Comparison of ENCODE assay signal across 27 cellular contexts in genomic region chr3:119974666-119975065, GRCh38.
"Had no signal": no experiment of that assay in that cellular context is flagged by ENCODE, and none has a peak within 500 bp of the region (broad histone marks: within the 10 kb centered on the region; RNA-seq: fewer than 3 reads in every experiment).

No MANE protein-coding gene starts in this region.

- H3K4me3 Mint-ChIP-seq: immature natural killer cell; naive B cell; nephron; stimulated activated effector memory CD8-positive, alpha-beta T cell treated with anti-CD3 and anti-CD28 coated beads, Interleukin-12 subunit alpha, Interleukin-12 subunit beta, amount 100 ng/mL, for 72 hours; type B pancreatic cell had no signal

- H3K9me3 Mint-ChIP-seq: immature natural killer cell; stimulated activated effector memory CD8-positive, alpha-beta T cell treated with anti-CD3 and anti-CD28 coated beads, Interleukin-12 subunit alpha, Interleukin-12 subunit beta, amount 100 ng/mL, for 72 hours had no signal

- H3K4me1 ChIP-seq: colonic mucosa, lower lobe of right lung, pancreas, suprapubic skin had no signal

- H3K27me3 Mint-ChIP-seq: naive B cell, progenitor cell of endocrine pancreas, type B pancreatic cell had no signal

- H3K9me3 ChIP-seq: colonic mucosa, esophagus muscularis mucosa, left ventricle myocardium inferior, lower lobe of right lung, pancreas, suprapubic skin, thyroid gland had no signal

- ATAC-seq: left cardiac atrium; lower lobe of right lung; pancreas; right cardiac atrium; stimulated activated effector memory CD8-positive, alpha-beta T cell treated with anti-CD3 and anti-CD28 coated beads, Interleukin-12 subunit alpha, Interleukin-12 subunit beta, amount 100 ng/mL, for 72 hours; stimulated activated naive CD8-positive, alpha-beta T cell treated with anti-CD3 and anti-CD28 coated beads, Interleukin-15, Interleukin-2, amounts not matched to agents 100 U/mL and 50 U/mL, for 24 hours had no signal

- H3K36me3 Mint-ChIP-seq: stimulated activated effector memory CD8-positive, alpha-beta T cell treated with anti-CD3 and anti-CD28 coated beads, Interleukin-12 subunit alpha, Interleukin-12 subunit beta, amount 100 ng/mL, for 72 hours had no signal

- FAIRE-seq: endothelial cell of umbilical vein, kidney, pancreas, small intestine, urothelium cell line had no signal

- H3K4me3 ChIP-seq: colonic mucosa, esophagus muscularis mucosa, left ventricle myocardium inferior, lower lobe of right lung, pancreas, suprapubic skin, thyroid gland had no signal

- DNase-seq: colonic mucosa; dermis blood vessel endothelial cell; foreskin fibroblast; immature natural killer cell; kidney; left cardiac atrium; left ventricle myocardium inferior; lower lobe of right lung; mesenchymal stem cell; midbrain; naive B cell; occipital lobe; pancreas; right cardiac atrium; small intestine; stimulated activated CD4-positive, alpha-beta T cell treated with anti-CD3 and anti-CD28 coated beads, Interleukin-2, amount 100 ng/mL, for 48 hours; stimulated activated CD8-positive, alpha-beta memory T cell treated with anti-CD3 and anti-CD28 coated beads, Interleukin-4, amount 100 ng/mL, for 48 hours; stimulated activated naive CD8-positive, alpha-beta T cell treated with anti-CD3 and anti-CD28 coated beads, Interleukin-15, Interleukin-2, amounts not matched to agents 100 U/mL and 50 U/mL, for 24 hours; thyroid gland had no signal

- H3K27ac Mint-ChIP-seq: immature natural killer cell; naive B cell; nephron; progenitor cell of endocrine pancreas; stimulated activated effector memory CD8-positive, alpha-beta T cell treated with anti-CD3 and anti-CD28 coated beads, Interleukin-12 subunit alpha, Interleukin-12 subunit beta, amount 100 ng/mL, for 72 hours; type B pancreatic cell had no signal

- H3K36me3 ChIP-seq: colonic mucosa, left ventricle myocardium inferior, lower lobe of right lung, pancreas, thyroid gland had no signal

- H3K27me3 ChIP-seq: colonic mucosa, esophagus muscularis mucosa, pancreas, suprapubic skin, thyroid gland had no signal

- H3K27ac ChIP-seq: colonic mucosa, esophagus muscularis mucosa, left ventricle myocardium inferior, lower lobe of right lung, pancreas, suprapubic skin, thyroid gland had no signal
